In genomic region chr12:102390068-102390467, GRCh38 we compare ENCODE assay signal across 27 cellular contexts.
"Had no signal": no experiment of that assay in that cellular context is flagged by ENCODE, and none has a peak within 500 bp of the region (broad histone marks: within the 10 kb centered on the region; RNA-seq: fewer than 3 reads in every experiment).

No MANE protein-coding gene starts in this region.

- H3K4me2 ChIP-seq: KMS-11, SK-N-SH had no signal

- H3K27ac ChIP-seq: KMS-11, RWPE1 had no signal

- DNase-seq: Kasumi-1; MM.1S; NCI-H1092 treated with DMSO at 0.1 percent for 48 hours; NCI-H1436; NCI-H187; NCI-H2029; NCI-H2081 treated with DMSO at 0.1 percent for 48 hours; NCI-H2171; NCI-H226; NCI-H446; NCI-H510A; NCI-H524 treated with DMSO at 0.1 percent for 48 hours; NCI-H69; NCI-H774; NK-92 treated with Interleukin-12 subunit alpha and Interleukin-12 subunit beta, amount 100 ng/mL, for 24 hours; PC-3; SHP77; SK-N-SH; SW 1271; T-cell had no signal

- H3K4me3 Mint-ChIP-seq: IgD-negative memory B cell; T-cell; T-helper 1 cell treated with Interleukin-12 subunit alpha and Interleukin-12 subunit beta and Interleukin-4 antibody, amounts not matched to agents 30 μg/mL and 1 μg/mL, for 36 hours had no signal

- H3K4me1 Mint-ChIP-seq: IgD-negative memory B cell, T-cell had no signal

- H3K36me3 Mint-ChIP-seq: IgD-negative memory B cell, T-cell had no signal

- H3K9me3 ChIP-seq: SK-N-SH had no signal

- ATAC-seq: K562, Panc1, PC-3, T-cell had no signal

- H3K27ac Mint-ChIP-seq: IgD-negative memory B cell; T-cell; T-helper 1 cell treated with Interleukin-12 subunit alpha and Interleukin-12 subunit beta and Interleukin-4 antibody, amounts not matched to agents 30 μg/mL and 1 μg/mL, for 36 hours had no signal

- H3K4me3 ChIP-seq: K562 had no signal

- FAIRE-seq: HTR-8/SVneo, K562 had no signal

- H3K9ac ChIP-seq: KMS-11, SK-N-SH had no signal
